Comparison of ENCODE assay signal across 1 cellular context in genomic region chr1:40313958-40314720, GRCh38.
TF ChIP-seq lines count a peak whose summit lies in the region.

No MANE protein-coding gene starts in this region.

TF ChIP-seq in HepG2, 621 proteins besides CTCF, POLR2A, EP300 and RAD21 (continued from another document and continues in another):
- TF ChIP-seq ZBED4 (CRISPR knock-in tag; IDR thresholded peaks at IDR 0.05; ENCODE audit: borderline replicate concordance) (no peak), CEBPG (CRISPR knock-in tag; IDR thresholded peaks at IDR 0.05) (no peak), HOXD1 (CRISPR knock-in tag; IDR thresholded peaks at IDR 0.05) (no peak), NFKB2 (CRISPR knock-in tag; IDR thresholded peaks at IDR 0.05; ENCODE audit: borderline replicate concordance) (no peak), ELF4 (CRISPR knock-in tag; IDR thresholded peaks at IDR 0.05; ENCODE audit: borderline replicate concordance) (no peak), ZNF253 (CRISPR knock-in tag; IDR thresholded peaks at IDR 0.05; ENCODE audit: borderline replicate concordance) (no peak), ZNF749 (CRISPR knock-in tag; IDR thresholded peaks at IDR 0.05; ENCODE audit: borderline replicate concordance) (no peak), SNAPC5 (CRISPR knock-in tag; IDR thresholded peaks at IDR 0.05; ENCODE audit: borderline replicate concordance) (no peak), ZNF235 (CRISPR knock-in tag; IDR thresholded peaks at IDR 0.05; ENCODE audit: borderline replicate concordance) (no peak), KMT2A (CRISPR knock-in tag; IDR thresholded peaks at IDR 0.05) (no peak), ZNF274 (CRISPR knock-in tag; IDR thresholded peaks at IDR 0.05) (no peak), PRDM4 (CRISPR knock-in tag; IDR thresholded peaks at IDR 0.05; ENCODE audit: borderline replicate concordance) (no peak), FOXJ3 (CRISPR knock-in tag; IDR thresholded peaks at IDR 0.05; ENCODE audit: borderline replicate concordance) (no peak), ZNF232 (CRISPR knock-in tag; IDR thresholded peaks at IDR 0.05; ENCODE audit: borderline replicate concordance) (no peak), ZNF703 (CRISPR knock-in tag; IDR thresholded peaks at IDR 0.05; ENCODE audit: borderline replicate concordance) (no peak), ZNF337 (CRISPR knock-in tag; IDR thresholded peaks at IDR 0.05; ENCODE audit: borderline replicate concordance, low read depth) (no peak), ZBTB42 (CRISPR knock-in tag; IDR thresholded peaks at IDR 0.05) (no peak), ETV6 (CRISPR knock-in tag; conservative IDR thresholded peaks at IDR 0.05) (no peak), MTERF4 (CRISPR knock-in tag; IDR thresholded peaks at IDR 0.05) (no peak), GATA4 (IDR thresholded peaks at IDR 0.05; ENCODE audit: borderline replicate concordance, low read depth) (no peak), ZNF546 (CRISPR knock-in tag; conservative IDR thresholded peaks at IDR 0.05) (no peak), ZNF598 (CRISPR knock-in tag; IDR thresholded peaks at IDR 0.05; ENCODE audit: borderline replicate concordance) (no peak), GTF3A (CRISPR knock-in tag; conservative IDR thresholded peaks at IDR 0.05) (no peak), STAG1 (CRISPR knock-in tag; IDR thresholded peaks at IDR 0.05) (no peak), RAD51 (IDR thresholded peaks at IDR 0.05; ENCODE audit: borderline replicate concordance) (no peak), NCOA5 (CRISPR knock-in tag; IDR thresholded peaks at IDR 0.05) (no peak), ZNF180 (CRISPR knock-in tag; IDR thresholded peaks at IDR 0.05; ENCODE audit: borderline replicate concordance, low read depth) (no peak), IKZF4 (CRISPR knock-in tag; IDR thresholded peaks at IDR 0.05; ENCODE audit: borderline replicate concordance, low read depth, not compliant biosample characterization) (no peak), ZNF788 (CRISPR knock-in tag; IDR thresholded peaks at IDR 0.05; ENCODE audit: borderline replicate concordance) (no peak), ZMAT3 (CRISPR knock-in tag; conservative IDR thresholded peaks at IDR 0.05) (0 out of 2 replicates have a peak, but pooled peaks have one; percentile 27), XRCC5 (optimal IDR thresholded peaks at IDR 0.05; ENCODE audit: low read length) (no peak), PAXIP1 (CRISPR knock-in tag; conservative IDR thresholded peaks at IDR 0.05) (no peak), HINFP (CRISPR knock-in tag; IDR thresholded peaks at IDR 0.05; ENCODE audit: low read depth) (0 out of 2 replicates have a peak, but pooled peaks have one; percentile 42), SOX13 (IDR thresholded peaks at IDR 0.05) (no peak), SOX13 (CRISPR knock-in tag; conservative IDR thresholded peaks at IDR 0.05 in 1 of 2, IDR thresholded peaks at IDR 0.05 in 1 of 2) (peak in 1 of 2 experiments; percentile 54; a peak in 2 of 4 replicates), ZNF790 (CRISPR knock-in tag; IDR thresholded peaks at IDR 0.05; ENCODE audit: borderline replicate concordance) (no peak), ZNF580 (CRISPR knock-in tag; IDR thresholded peaks at IDR 0.05; ENCODE audit: borderline replicate concordance, low read depth) (no peak), ZNF800 (CRISPR knock-in tag; IDR thresholded peaks at IDR 0.05) (no peak), DR1 (CRISPR knock-in tag; IDR thresholded peaks at IDR 0.05) (no peak)
